Comparison of ENCODE assay signal across 8 cellular contexts in genomic region chr12:56078931-56079728, GRCh38. TPM values are rescaled to one million over a fixed set of nuclear protein-coding genes. Genes with fewer than 3 reads are reported as not detected.
DNase-seq lines count a peak whose midpoint lies in the region; TF ChIP-seq lines count a peak whose summit lies in the region.

No MANE protein-coding gene starts in this region.

- intact Hi-C loops in transverse colon (cut with DNase I; ENCODE audit: low total_unique reads): no loop called here

- TF ChIP-seq EP300 in transverse colon (IDR thresholded peaks at IDR 0.05; ENCODE audit: low read depth): no peak

- H3K27ac Mint-ChIP-seq in activated naive CD8-positive, alpha-beta T cell treated with anti-CD3 and anti-CD28 coated beads for 36 hours: peak overlapping the region; percentile 34
- H3K27ac Mint-ChIP-seq in glutamatergic neuron (ENCODE audit: unreplicated experiment): peak overlapping the region; percentile 43

- H3K36me3 ChIP-seq in SK-N-MC (ENCODE audit: insufficient read depth, low read length): no peaks in the 10 kb centered on the region
- H3K36me3 ChIP-seq in transverse colon: no peaks in the 10 kb centered on the region

- DNase-seq in AG20443 (ENCODE audit: low spot score) (peak; percentile 94), GM19238 (ENCODE audit: insufficient read length, low spot score) (peak; percentile 68), KBM-7 (peak; percentile 87), SK-N-MC (ENCODE audit: low read depth, low spot score) (no peak), glutamatergic neuron (peak; percentile 88), non-pigmented ciliary epithelial cell (ENCODE audit: low read depth) (peak; percentile 30), transverse colon (peak; percentile 94)
- peak; percentile 65 for DNase-seq in activated naive CD8-positive, alpha-beta T cell treated with anti-CD3 and anti-CD28 coated beads for 36 hours

- no peaks in the 10 kb centered on the region for H3K27me3 ChIP-seq in transverse colon

- peak overlapping the region; percentile 78 for H3K4me3 Mint-ChIP-seq in activated naive CD8-positive, alpha-beta T cell treated with anti-CD3 and anti-CD28 coated beads for 36 hours
- H3K4me3 Mint-ChIP-seq in glutamatergic neuron (ENCODE audit: unreplicated experiment): peak overlapping the region; percentile 87

- in situ Hi-C loops in KBM-7 (cut with MboI; ENCODE audit: low pct_unique_long_range_greater_than_20kb, low sequenced_read_pairs) (no loop called here), transverse colon (cut with MboI; ENCODE audit: low pct_ligation_motif_present in 1 of 4, low pct_unique_long_range_greater_than_20kb in 1 of 4, low sequenced_read_pairs in 3 of 4) (no loop called here)

- H3K9me3 Mint-ChIP-seq in activated naive CD8-positive, alpha-beta T cell treated with anti-CD3 and anti-CD28 coated beads for 36 hours: no peaks in the 10 kb centered on the region
- H3K9me3 Mint-ChIP-seq in glutamatergic neuron (ENCODE audit: unreplicated experiment): peaks cover 9% of the 10 kb centered on the region

- TF ChIP-seq POLR2A in transverse colon (IDR thresholded peaks at IDR 0.05): peak; percentile 73

- H3K9ac ChIP-seq in SK-N-MC (ENCODE audit: insufficient read length): peak overlapping the region; percentile 61

- 2% methylated on average over 45 of the region's 50 CpGs; no CpG with 5 or more reads in 1 of the 2 donors for WGBS in transverse colon (ENCODE audit: low coverage in 1 of 2), 2 donors

- H3K27ac ChIP-seq in SK-N-MC (no peak overlapping the region), transverse colon (peak overlapping the region; percentile 89 to 94 (median 90))

- no peaks in the 10 kb centered on the region for H3K36me3 Mint-ChIP-seq in activated naive CD8-positive, alpha-beta T cell treated with anti-CD3 and anti-CD28 coated beads for 36 hours
- H3K36me3 Mint-ChIP-seq in glutamatergic neuron (ENCODE audit: unreplicated experiment): no peaks in the 10 kb centered on the region

- H3K4me3 ChIP-seq in SK-N-MC (peak overlapping the region; percentile 93), transverse colon (peak overlapping the region; percentile 35 to 74 (median 64))

- H3K9me3 ChIP-seq in SK-N-MC (ENCODE audit: low read depth, low read length) (no peaks in the 10 kb centered on the region), transverse colon (no peaks in the 10 kb centered on the region)

- TF ChIP-seq CTCF in glutamatergic neuron (IDR thresholded peaks at IDR 0.05; ENCODE audit: partially characterized antibody, unreplicated experiment) (peak; percentile 69), transverse colon (IDR thresholded peaks at IDR 0.05) (peak; percentile 74 to 93 (median 78))

- H3K27me3 Mint-ChIP-seq in activated naive CD8-positive, alpha-beta T cell treated with anti-CD3 and anti-CD28 coated beads for 36 hours: peaks cover 14% of the 10 kb centered on the region
- peaks cover 6% of the 10 kb centered on the region for H3K27me3 Mint-ChIP-seq in glutamatergic neuron (ENCODE audit: unreplicated experiment)

- peaks cover 10% of the 10 kb centered on the region for H3K4me1 Mint-ChIP-seq in activated naive CD8-positive, alpha-beta T cell treated with anti-CD3 and anti-CD28 coated beads for 36 hours
- no peaks in the 10 kb centered on the region for H3K4me1 Mint-ChIP-seq in glutamatergic neuron (ENCODE audit: low read depth, unreplicated experiment)

- H3K4me1 ChIP-seq in transverse colon: peaks cover 0 to 29% (median 17%) of the 10 kb centered on the region in 4 donors

RNA-seq across cellular contexts. Expression of gene ERBB3, which starts 0.8 kb away (rescaled TPM):
- total RNA-seq in activated naive CD8-positive, alpha-beta T cell treated with anti-CD3 and anti-CD28 coated beads for 36 hours: under 1 TPM; 0.82 to 0.97 TPM
- total RNA-seq in glutamatergic neuron (ENCODE audit: unreplicated experiment): 33.7 TPM
- total RNA-seq in transverse colon: 100 to 1,000 TPM; 270 to 634 (median 340) TPM

RNA-seq across cellular contexts. Expression of gene PA2G4, which starts 25.2 kb away (rescaled TPM):
- 100 to 1,000 TPM; 552 to 588 TPM for total RNA-seq in activated naive CD8-positive, alpha-beta T cell treated with anti-CD3 and anti-CD28 coated beads for 36 hours
- total RNA-seq in glutamatergic neuron (ENCODE audit: unreplicated experiment) (86.5 TPM), transverse colon (10 to 100 TPM; 22.1 to 63.0 (median 44.8) TPM)

RNA-seq across cellular contexts. Expression of gene RPL41, which starts 37.3 kb away (rescaled TPM):
- total RNA-seq in activated naive CD8-positive, alpha-beta T cell treated with anti-CD3 and anti-CD28 coated beads for 36 hours: 1,000 to 10,000 TPM; 5,444 to 5,630 TPM
- total RNA-seq in glutamatergic neuron (ENCODE audit: unreplicated experiment): 1,433 TPM
- 1,000 to 10,000 TPM in 2 of 4 donors, 100 to 1,000 TPM in 2; 841 to 2,950 (median 1,684) TPM for total RNA-seq in transverse colon

RNA-seq across cellular contexts. Expression of gene RPS26, which starts 37.4 kb away (rescaled TPM):
- total RNA-seq in activated naive CD8-positive, alpha-beta T cell treated with anti-CD3 and anti-CD28 coated beads for 36 hours: 10 to 100 TPM; 45.1 to 47.7 TPM
- total RNA-seq in glutamatergic neuron (ENCODE audit: unreplicated experiment) (29.8 TPM), transverse colon (1,000 to 10,000 TPM in 2 of 4 donors, 100 to 1,000 TPM in 2; 283 to 2,670 (median 937) TPM)

RNA-seq across cellular contexts. Expression of gene ZC3H10, which starts 38.9 kb away (rescaled TPM):
- total RNA-seq in activated naive CD8-positive, alpha-beta T cell treated with anti-CD3 and anti-CD28 coated beads for 36 hours: 1 to 10 TPM; 6.9 to 7.2 TPM
- total RNA-seq in glutamatergic neuron (ENCODE audit: unreplicated experiment) (11.1 TPM), transverse colon (10 to 100 TPM in 1 of 4 donors, 1 to 10 TPM in 3; 3.7 to 10.1 (median 4.5) TPM)

Comparison
In these comparisons a context has a peak if more than half of its experiments do, and no peak if none do; other contexts are left out.
1. RNA of gene ERBB3, which starts 0.8 kb away (total RNA-seq): 270 to 634 TPM in transverse colon and 33.7 TPM in glutamatergic neuron (single experiment); 0.82 to 0.97 TPM in activated naive CD8-positive, alpha-beta T cell treated with anti-CD3 and anti-CD28 coated beads for 36 hours; every median in the first group is over 10 times any median in the second.